7 cellular contexts compared by ENCODE assay signal in the genomic region with DNA sequence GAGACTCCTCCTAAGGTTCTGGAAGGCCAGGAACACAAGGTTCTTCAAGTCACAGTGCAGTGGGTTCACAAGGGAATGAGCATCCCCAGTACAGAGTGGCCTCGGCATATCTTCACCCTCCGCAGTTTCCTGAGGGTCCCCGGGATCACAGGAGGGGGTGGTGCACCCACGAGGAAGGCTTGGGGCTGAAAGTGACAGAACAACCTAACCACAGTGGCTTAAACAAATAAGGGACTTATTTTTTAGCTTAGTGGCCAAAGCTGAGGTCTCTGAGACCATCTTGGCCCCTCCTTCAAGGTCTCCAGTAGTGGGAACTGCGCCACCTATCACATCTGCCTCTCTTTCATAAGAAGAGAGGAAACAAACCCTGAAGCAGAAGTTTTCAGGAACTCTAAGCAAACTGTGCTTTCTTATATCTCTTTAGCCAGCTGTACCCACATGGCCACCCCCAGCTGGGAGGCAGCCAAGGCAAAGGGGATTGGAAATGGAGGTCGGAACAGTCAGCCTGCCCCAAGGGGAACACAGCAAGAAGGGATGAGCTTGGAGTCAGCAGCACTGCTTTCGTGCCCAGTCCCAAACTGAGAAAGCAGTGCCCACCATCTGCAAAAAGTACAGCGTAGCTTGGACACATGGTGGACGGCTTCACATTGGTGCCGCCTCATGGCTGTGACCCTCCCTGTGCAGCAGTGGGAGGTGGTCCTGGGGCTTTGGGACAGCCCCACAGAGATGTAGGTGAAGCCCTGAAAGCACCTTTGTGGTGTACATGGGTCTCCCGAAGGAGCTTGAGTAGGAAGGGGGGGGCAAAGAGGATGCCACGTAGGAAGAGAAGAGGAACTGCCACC.
A peak's percentile ranks its signal among the peaks of the same experiment; 100 is the strongest.
DNase-seq lines count a peak whose midpoint lies in the region; ATAC-seq and TF ChIP-seq lines count a peak whose summit lies in the region.

No MANE protein-coding gene starts in this region.

- no peak for TF ChIP-seq CTCF in natural killer cell (IDR thresholded peaks at IDR 0.05)

- intact Hi-C loops in natural killer cell (cut with micrococcal nuclease): loop anchor here (5.0 to 10.0 kb wide), 4 partner anchors 40 to 677 kb away; no protein-coding TSS in a partner anchor

- H3K9me3 Mint-ChIP-seq in natural killer cell: no peaks in the 10 kb centered on the region
- no peaks in the 10 kb centered on the region for H3K9me3 Mint-ChIP-seq in stimulated activated effector memory CD8-positive, alpha-beta T cell treated with anti-CD3 and anti-CD28 coated beads, Interleukin-12 subunit alpha, Interleukin-12 subunit beta, amount 100 ng/mL, for 72 hours

- DNase-seq in natural killer cell (no peak), NCI-H2196 (lab: John Stamatoyannopoulos, UW; ENCODE audit: unreplicated experiment) (no peak), hippocampal formation (lab: John Stamatoyannopoulos, UW) (no peak)
- DNase-seq in stimulated activated effector memory CD8-positive, alpha-beta T cell treated with anti-CD3 and anti-CD28 coated beads, Interleukin-12 subunit alpha, Interleukin-12 subunit beta, amount 100 ng/mL, for 72 hours (ENCODE audit: low spot score in 2 of 2): no peak

- H3K36me3 Mint-ChIP-seq in natural killer cell: no peaks in the 10 kb centered on the region
- H3K36me3 Mint-ChIP-seq in stimulated activated effector memory CD8-positive, alpha-beta T cell treated with anti-CD3 and anti-CD28 coated beads, Interleukin-12 subunit alpha, Interleukin-12 subunit beta, amount 100 ng/mL, for 72 hours: peaks cover 20% of the 10 kb centered on the region

- peak overlapping the region; percentile 85 to 95 for H3K27ac Mint-ChIP-seq in natural killer cell
- no peak overlapping the region for H3K27ac Mint-ChIP-seq in stimulated activated effector memory CD8-positive, alpha-beta T cell treated with anti-CD3 and anti-CD28 coated beads, Interleukin-12 subunit alpha, Interleukin-12 subunit beta, amount 100 ng/mL, for 72 hours

- no peaks in the 10 kb centered on the region for H3K27me3 Mint-ChIP-seq in natural killer cell (ENCODE audit: low read depth in 2 of 2)

- peaks cover 82 to 91% of the 10 kb centered on the region in 2 donors for H3K4me1 Mint-ChIP-seq in natural killer cell
- peaks cover 57% of the 10 kb centered on the region for H3K4me1 Mint-ChIP-seq in stimulated activated effector memory CD8-positive, alpha-beta T cell treated with anti-CD3 and anti-CD28 coated beads, Interleukin-12 subunit alpha, Interleukin-12 subunit beta, amount 100 ng/mL, for 72 hours

- ATAC-seq in GM18873 (IDR thresholded peaks at IDR 0.05; ENCODE audit: low FRiP score, unreplicated experiment) (peak; percentile 90), GM21786 (IDR thresholded peaks at IDR 0.05; ENCODE audit: unreplicated experiment) (peak; percentile 88), HG03460 (IDR thresholded peaks at IDR 0.05; ENCODE audit: unreplicated experiment) (peak; percentile 87), natural killer cell (peak in 1 of 3 donors; percentile 37)
- ATAC-seq in stimulated activated effector memory CD8-positive, alpha-beta T cell treated with anti-CD3 and anti-CD28 coated beads, Interleukin-12 subunit alpha, Interleukin-12 subunit beta, amount 100 ng/mL, for 72 hours: no peak

- peak overlapping the region; percentile 90 for H3K4me3 Mint-ChIP-seq in natural killer cell
- H3K4me3 Mint-ChIP-seq in stimulated activated effector memory CD8-positive, alpha-beta T cell treated with anti-CD3 and anti-CD28 coated beads, Interleukin-12 subunit alpha, Interleukin-12 subunit beta, amount 100 ng/mL, for 72 hours: no peak overlapping the region
